Comparison of ENCODE assay signal across 26 cellular contexts in genomic region chr12:38785376-38785775, GRCh38.
"Had no signal": no experiment of that assay in that cellular context is flagged by ENCODE, and none has a peak within 500 bp of the region (broad histone marks: within the 10 kb centered on the region; RNA-seq: fewer than 3 reads in every experiment).

No MANE protein-coding gene starts in this region.

- H3K27ac ChIP-seq: coronary artery, esophagus squamous epithelium, left lung, prostate gland, sigmoid colon, thoracic aorta, tibial nerve, upper lobe of left lung had no signal

- H3K27me3 Mint-ChIP-seq: naive thymus-derived CD8-positive, alpha-beta T cell; stimulated activated naive B cell treated with anti-CD40 and anti-IgM and Interleukin-4, amounts not matched to agents 10 μg/mL and 1 μg/mL and 100 μg/mL, for 72 hours; stimulated activated naive CD8-positive, alpha-beta T cell treated with anti-CD3 and anti-CD28 coated beads, Interleukin-15, Interleukin-2, amounts not matched to agents 100 ng/mL and 50 ng/mL, for 24 hours had no signal

- H3K36me3 ChIP-seq: esophagus squamous epithelium, left lung, prostate gland, sigmoid colon, thoracic aorta, tibial nerve, upper lobe of left lung had no signal

- H3K4me3 Mint-ChIP-seq: immature natural killer cell; naive thymus-derived CD8-positive, alpha-beta T cell; nephron progenitor cell; stimulated activated naive B cell treated with anti-CD40 and anti-IgM and Interleukin-4, amounts not matched to agents 10 μg/mL and 1 μg/mL and 100 μg/mL, for 72 hours; stimulated activated naive CD8-positive, alpha-beta T cell treated with anti-CD3 and anti-CD28 coated beads, Interleukin-15, Interleukin-2, amounts not matched to agents 100 ng/mL and 50 ng/mL, for 24 hours had no signal

- H3K27me3 ChIP-seq: esophagus squamous epithelium, left lung, sigmoid colon, tibial nerve, upper lobe of left lung had no signal

- H3K4me1 ChIP-seq: esophagus squamous epithelium, left lung, prostate gland, sigmoid colon, tibial nerve, upper lobe of left lung had no signal

- H3K4me1 Mint-ChIP-seq: naive thymus-derived CD8-positive, alpha-beta T cell; nephron progenitor cell; stimulated activated naive B cell treated with anti-CD40 and anti-IgM and Interleukin-4, amounts not matched to agents 10 μg/mL and 1 μg/mL and 100 μg/mL, for 72 hours had no signal

- H3K27ac Mint-ChIP-seq: immature natural killer cell; nephron progenitor cell; stimulated activated naive B cell treated with anti-CD40 and anti-IgM and Interleukin-4, amounts not matched to agents 10 μg/mL and 1 μg/mL and 100 μg/mL, for 72 hours; stimulated activated naive CD8-positive, alpha-beta T cell treated with anti-CD3 and anti-CD28 coated beads, Interleukin-15, Interleukin-2, amounts not matched to agents 100 ng/mL and 50 ng/mL, for 24 hours had no signal

- H3K9me3 ChIP-seq: prostate gland had no signal

- DNase-seq: dermis blood vessel endothelial cell; effector memory CD4-positive, alpha-beta T cell; erythroblast; esophagus squamous epithelium; foreskin melanocyte; hypothalamus; immature natural killer cell; islet precursor cell; mesendoderm; midbrain; naive thymus-derived CD8-positive, alpha-beta T cell; nephron progenitor cell; nucleus accumbens; right cardiac atrium; sigmoid colon; stimulated activated CD4-positive, alpha-beta T cell treated with anti-CD3 and anti-CD28 coated beads, Interleukin-2, amount 100 ng/mL, for 48 hours; stimulated activated naive B cell treated with anti-CD40 and anti-IgM and Interleukin-4, amounts not matched to agents 10 μg/mL and 1 μg/mL and 100 μg/mL, for 72 hours; upper lobe of left lung had no signal

- FAIRE-seq: endothelial cell of umbilical vein, urothelium cell line had no signal

- H3K4me3 ChIP-seq: coronary artery, esophagus squamous epithelium, left lung, prostate gland, sigmoid colon, thoracic aorta, tibial nerve, upper lobe of left lung had no signal
